In the genomic region with DNA sequence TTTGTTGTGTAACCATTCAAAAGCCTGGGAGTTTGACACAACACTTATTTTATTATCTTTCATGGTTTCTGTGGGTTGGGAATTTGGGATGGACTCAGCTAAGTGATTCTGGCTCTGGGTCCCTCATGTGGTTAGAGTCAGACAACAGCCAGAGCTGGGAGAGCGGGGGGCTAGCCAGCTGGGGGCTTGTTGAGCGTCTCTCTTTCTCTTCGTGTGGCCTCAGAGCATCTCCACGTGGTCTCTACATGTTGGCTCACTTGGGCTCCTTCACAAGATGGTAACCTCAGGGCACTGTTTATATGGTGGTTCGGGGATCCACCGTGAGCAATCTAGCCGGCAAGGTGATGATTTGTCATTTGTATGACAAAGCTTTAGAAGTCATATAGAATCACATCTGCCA, we compare ENCODE assay signal across 34 cellular contexts.
"Had no signal": no experiment of that assay in that cellular context is flagged by ENCODE, and none has a peak within 500 bp of the region (broad histone marks: within the 10 kb centered on the region; RNA-seq: fewer than 3 reads in every experiment).

No MANE protein-coding gene starts in this region.

- H3K4me1 ChIP-seq: adrenal gland, body of pancreas, breast epithelium had no signal

- H3K27ac Mint-ChIP-seq: activated B cell treated with CpG ODN at 0.5 μM for 24 hours; activated CD4-positive, alpha-beta memory T cell treated with anti-CD3 and anti-CD28 coated beads for 36 hours; activated CD4-positive, alpha-beta T cell treated with anti-CD3 and anti-CD28 coated beads, Interleukin-2, amount 10 ng/mL, durations not matched to agents 24 days and 14 days; activated CD8-positive, alpha-beta memory T cell treated with anti-CD3 and anti-CD28 coated beads, Interleukin-2, amount 10 ng/mL, durations not matched to agents 7 days and 5 days; activated naive CD4-positive, alpha-beta T cell treated with anti-CD3 and anti-CD28 coated beads for 36 hours; activated naive CD4-positive, alpha-beta T cell treated with anti-CD3 and anti-CD28 coated beads, Interleukin-2, amount 50 U/mL, for 72 hours; activated naive CD8-positive, alpha-beta T cell treated with anti-CD3 and anti-CD28 coated beads for 36 hours; activated T-cell treated with anti-CD3 and anti-CD28 coated beads, Interleukin-2, amount 50 U/mL, for 72 hours; activated T-helper 1 cell treated with anti-CD3 and anti-CD28 coated beads, Interleukin-12 subunit alpha, Interleukin-12 subunit beta, Interleukin-2, Interleukin-4 antibody, amounts not matched to agents 30 ng/mL and 10 ng/mL and 1 ng/mL, durations not matched to agents 14 hours and 24 hours and 36 hours; activated T-helper 17 cell treated with anti-CD3 and anti-CD28 coated beads, Interleukin-2, amount 50 U/mL, for 72 hours; T-helper 1 cell treated with Interleukin-12 subunit alpha and Interleukin-12 subunit beta and Interleukin-4 antibody, amounts not matched to agents 30 μg/mL and 1 μg/mL, for 36 hours; T-helper 2 cell treated with Interferon-gamma antibody and Interleukin-4, amounts not matched to agents 5 μg/mL and 100 μg/mL, for 36 hours had no signal

- H3K4me3 ChIP-seq: adrenal gland, body of pancreas, breast epithelium had no signal

- ATAC-seq: activated CD8-positive, alpha-beta memory T cell treated with anti-CD3 and anti-CD28 coated beads, Interleukin-2, amount 10 ng/mL, durations not matched to agents 7 days and 5 days; activated naive CD4-positive, alpha-beta T cell treated with anti-CD3 and anti-CD28 coated beads, Interleukin-2, amount 50 U/mL, for 72 hours; activated T-cell treated with anti-CD3 and anti-CD28 coated beads, Interleukin-2, amount 50 U/mL, for 4 hours; activated T-cell treated with anti-CD3 and anti-CD28 coated beads, Interleukin-2, amount 50 U/mL, for 72 hours; activated T-helper 17 cell treated with anti-CD3 and anti-CD28 coated beads, Interleukin-2, amount 50 U/mL, for 72 hours; body of pancreas had no signal

- DNase-seq: activated B cell treated with CpG ODN at 0.5 μM for 24 hours; activated CD4-positive, alpha-beta memory T cell treated with anti-CD3 and anti-CD28 coated beads for 36 hours; activated CD4-positive, alpha-beta T cell treated with anti-CD3 and anti-CD28 coated beads for 4 hours; activated CD4-positive, alpha-beta T cell treated with anti-CD3 and anti-CD28 coated beads, Interleukin-2, amount 10 ng/mL, durations not matched to agents 24 days and 14 days; activated CD4-positive, alpha-beta T cell treated with anti-CD3 and anti-CD28 coated beads, Interleukin-2, amount 50 U/mL, for 1 hour; activated CD4-positive, alpha-beta T cell treated with anti-CD3 and anti-CD28 coated beads, Interleukin-2, amount 50 U/mL, for 4 hours; activated CD4-positive, CD25-positive, alpha-beta regulatory T cell treated with anti-CD3 and anti-CD28 coated beads, Interleukin-2, amount 50 U/mL, for 72 hours; activated CD8-positive, alpha-beta memory T cell treated with anti-CD3 and anti-CD28 coated beads, Interleukin-2, amount 10 ng/mL, durations not matched to agents 7 days and 5 days; activated effector memory CD4-positive, alpha-beta T cell treated with anti-CD3 and anti-CD28 coated beads, Interleukin-2, amount 50 U/mL, for 16 hours; activated gamma-delta T cell treated with Interleukin-2 at 50 U/mL for 16 hours; activated naive CD4-positive, alpha-beta T cell; activated naive CD4-positive, alpha-beta T cell treated with anti-CD3 and anti-CD28 coated beads for 36 hours; activated naive CD4-positive, alpha-beta T cell treated with anti-CD3 and anti-CD28 coated beads, Interleukin-2, amount 50 U/mL, for 16 hours; activated naive CD8-positive, alpha-beta T cell treated with anti-CD3 and anti-CD28 coated beads for 36 hours; activated T-cell treated with anti-CD3 and anti-CD28 coated beads for 4 hours; activated T-cell treated with anti-CD3 and anti-CD28 coated beads, Interleukin-2, amount 50 U/mL, for 1 hour; activated T-cell treated with anti-CD3 and anti-CD28 coated beads, Interleukin-2, amount 50 U/mL, for 4 hours; activated T-cell treated with anti-CD3 and anti-CD28 coated beads, Interleukin-2, amount 50 U/mL, for 72 hours; adrenal gland; amniotic stem cell; aorta; body of pancreas; brain microvascular endothelial cell; central memory CD4-positive, alpha-beta T cell; T-helper 1 cell; T-helper 2 cell; T-helper 9 cell had no signal

- H3K27ac ChIP-seq: adrenal gland, body of pancreas, brain microvascular endothelial cell, breast epithelium, VCaP had no signal

- H3K4me1 Mint-ChIP-seq: activated B cell treated with CpG ODN at 0.5 μM for 24 hours; activated CD4-positive, alpha-beta T cell treated with anti-CD3 and anti-CD28 coated beads, Interleukin-2, amount 10 ng/mL, durations not matched to agents 24 days and 14 days; activated naive CD8-positive, alpha-beta T cell treated with anti-CD3 and anti-CD28 coated beads for 36 hours; activated T-helper 17 cell treated with anti-CD3 and anti-CD28 coated beads, Interleukin-2, amount 50 U/mL, for 72 hours had no signal

- H3K9me3 Mint-ChIP-seq: activated B cell treated with CpG ODN at 0.5 μM for 24 hours; activated CD4-positive, alpha-beta memory T cell treated with anti-CD3 and anti-CD28 coated beads for 36 hours; activated CD4-positive, alpha-beta T cell treated with anti-CD3 and anti-CD28 coated beads, Interleukin-2, amount 10 ng/mL, durations not matched to agents 24 days and 14 days; activated naive CD4-positive, alpha-beta T cell treated with anti-CD3 and anti-CD28 coated beads for 36 hours; activated naive CD4-positive, alpha-beta T cell treated with anti-CD3 and anti-CD28 coated beads, Interleukin-2, amount 50 U/mL, for 72 hours; activated naive CD8-positive, alpha-beta T cell treated with anti-CD3 and anti-CD28 coated beads for 36 hours; activated T-cell treated with anti-CD3 and anti-CD28 coated beads, Interleukin-2, amount 50 U/mL, for 4 hours; activated T-cell treated with anti-CD3 and anti-CD28 coated beads, Interleukin-2, amount 50 U/mL, for 72 hours; activated T-helper 1 cell treated with anti-CD3 and anti-CD28 coated beads, Interleukin-12 subunit alpha, Interleukin-12 subunit beta, Interleukin-2, Interleukin-4 antibody, amounts not matched to agents 30 ng/mL and 10 ng/mL and 1 ng/mL, durations not matched to agents 14 hours and 24 hours and 36 hours; activated T-helper 17 cell treated with anti-CD3 and anti-CD28 coated beads, Interleukin-2, amount 50 U/mL, for 72 hours; T-helper 1 cell treated with Interleukin-12 subunit alpha and Interleukin-12 subunit beta and Interleukin-4 antibody, amounts not matched to agents 30 μg/mL and 1 μg/mL, for 36 hours; T-helper 2 cell treated with Interferon-gamma antibody and Interleukin-4, amounts not matched to agents 5 μg/mL and 100 μg/mL, for 36 hours had no signal

- H3K4me3 Mint-ChIP-seq: activated B cell treated with CpG ODN at 0.5 μM for 24 hours; activated CD4-positive, alpha-beta memory T cell treated with anti-CD3 and anti-CD28 coated beads for 36 hours; activated CD4-positive, alpha-beta T cell treated with anti-CD3 and anti-CD28 coated beads, Interleukin-2, amount 10 ng/mL, durations not matched to agents 24 days and 14 days; activated CD8-positive, alpha-beta memory T cell treated with anti-CD3 and anti-CD28 coated beads, Interleukin-2, amount 10 ng/mL, durations not matched to agents 7 days and 5 days; activated naive CD4-positive, alpha-beta T cell treated with anti-CD3 and anti-CD28 coated beads for 36 hours; activated naive CD8-positive, alpha-beta T cell treated with anti-CD3 and anti-CD28 coated beads for 36 hours; activated T-cell treated with anti-CD3 and anti-CD28 coated beads, Interleukin-2, amount 50 U/mL, for 4 hours; activated T-cell treated with anti-CD3 and anti-CD28 coated beads, Interleukin-2, amount 50 U/mL, for 72 hours; activated T-helper 1 cell treated with anti-CD3 and anti-CD28 coated beads, Interleukin-12 subunit alpha, Interleukin-12 subunit beta, Interleukin-2, Interleukin-4 antibody, amounts not matched to agents 30 ng/mL and 10 ng/mL and 1 ng/mL, durations not matched to agents 14 hours and 24 hours and 36 hours; activated T-helper 17 cell treated with anti-CD3 and anti-CD28 coated beads, Interleukin-2, amount 50 U/mL, for 72 hours; T-helper 1 cell treated with Interleukin-12 subunit alpha and Interleukin-12 subunit beta and Interleukin-4 antibody, amounts not matched to agents 30 μg/mL and 1 μg/mL, for 36 hours; T-helper 2 cell treated with Interferon-gamma antibody and Interleukin-4, amounts not matched to agents 5 μg/mL and 100 μg/mL, for 36 hours had no signal

- H3K36me3 ChIP-seq: adrenal gland, brain microvascular endothelial cell, breast epithelium had no signal

- H3K27me3 ChIP-seq: adrenal gland, body of pancreas, breast epithelium had no signal

- H3K36me3 Mint-ChIP-seq: activated CD4-positive, alpha-beta memory T cell treated with anti-CD3 and anti-CD28 coated beads for 36 hours; activated CD8-positive, alpha-beta memory T cell treated with anti-CD3 and anti-CD28 coated beads, Interleukin-2, amount 10 ng/mL, durations not matched to agents 7 days and 5 days; activated naive CD4-positive, alpha-beta T cell treated with anti-CD3 and anti-CD28 coated beads, Interleukin-2, amount 50 U/mL, for 72 hours; activated naive CD8-positive, alpha-beta T cell treated with anti-CD3 and anti-CD28 coated beads for 36 hours had no signal
